13 cellular contexts compared by ENCODE assay signal in genomic region chr7:45036801-45037200, GRCh38. TPM values are rescaled to one million over a fixed set of nuclear protein-coding genes. Genes with fewer than 3 reads are reported as not detected.
DNase-seq lines count a peak whose midpoint lies in the region; ATAC-seq and TF ChIP-seq lines count a peak whose summit lies in the region.
"Had no signal": no experiment of that assay in that cellular context is flagged by ENCODE, and none has a peak within 500 bp of the region (broad histone marks: within the 10 kb centered on the region; RNA-seq: fewer than 3 reads in every experiment).

No MANE protein-coding gene starts in this region.

- H3K36me3 Mint-ChIP-seq in activated T-cell treated with anti-CD3 and anti-CD28 coated beads, Interleukin-2, amount 50 U/mL, for 24 hours (ENCODE audit: low read depth) = peaks cover 59% of the 10 kb centered on the region
- peaks cover 8% of the 10 kb centered on the region for H3K36me3 Mint-ChIP-seq in T-helper 17 cell (ENCODE audit: low read depth)
- peaks cover 15% of the 10 kb centered on the region for H3K36me3 Mint-ChIP-seq in chondrocyte (ENCODE audit: low read depth)
- H3K36me3 Mint-ChIP-seq in stimulated activated effector memory CD8-positive, alpha-beta T cell treated with anti-CD3 and anti-CD28 coated beads, Interleukin-12 subunit alpha, Interleukin-12 subunit beta, amount 100 ng/mL, for 72 hours = peaks cover 83% of the 10 kb centered on the region

- DNase-seq in activated T-cell treated with anti-CD3 and anti-CD28 coated beads, Interleukin-2, amount 50 U/mL, for 24 hours = no peak
- no peak for DNase-seq in activated T-cell treated with anti-CD3 and anti-CD28 coated beads, Interleukin-2, amount 50 U/mL, for 1 hour
- DNase-seq in T-helper 17 cell (no peak), chondrocyte (ENCODE audit: low spot score) (peak; percentile 35), OCI-M2 (lab: John Stamatoyannopoulos, UW; ENCODE audit: unreplicated experiment) (no peak), ascending aorta (ENCODE audit: low spot score in 2 of 2) (no peak), anterior cingulate cortex (lab: John Stamatoyannopoulos, UW) (no peak)
- no peak for DNase-seq in stimulated activated effector memory CD8-positive, alpha-beta T cell treated with anti-CD3 and anti-CD28 coated beads, Interleukin-12 subunit alpha, Interleukin-12 subunit beta, amount 100 ng/mL, for 72 hours (ENCODE audit: low spot score in 2 of 2)
- DNase-seq: effector CD4-positive, alpha-beta T cell; midbrain; NCI-H1105; posterior cingulate gyrus had no signal

- H3K36me3 ChIP-seq in ascending aorta = peaks cover 17 to 19% of the 10 kb centered on the region in 2 donors

- H3K27ac ChIP-seq in ascending aorta = no peak overlapping the region

- TF ChIP-seq CTCF in chondrocyte (IDR thresholded peaks at IDR 0.05) = no peak
- TF ChIP-seq CTCF in ascending aorta (IDR thresholded peaks at IDR 0.05) = no peak

- H3K9me3 ChIP-seq in T-helper 17 cell (ENCODE audit: control insufficient read depth, low read length, poor library complexity, severe bottlenecking) (no peaks in the 10 kb centered on the region), ascending aorta (no peaks in the 10 kb centered on the region)

- no peak overlapping the region for H3K4me3 ChIP-seq in ascending aorta

- peak overlapping the region; percentile 68 for H3K4me3 Mint-ChIP-seq in activated T-cell treated with anti-CD3 and anti-CD28 coated beads, Interleukin-2, amount 50 U/mL, for 24 hours
- peak overlapping the region; percentile 95 for H3K4me3 Mint-ChIP-seq in T-helper 17 cell
- no peak overlapping the region for H3K4me3 Mint-ChIP-seq in chondrocyte (ENCODE audit: unreplicated experiment)
- peak overlapping the region; percentile 69 for H3K4me3 Mint-ChIP-seq in stimulated activated effector memory CD8-positive, alpha-beta T cell treated with anti-CD3 and anti-CD28 coated beads, Interleukin-12 subunit alpha, Interleukin-12 subunit beta, amount 100 ng/mL, for 72 hours

- H3K27ac Mint-ChIP-seq in activated T-cell treated with anti-CD3 and anti-CD28 coated beads, Interleukin-2, amount 50 U/mL, for 24 hours = peak overlapping the region; percentile 86
- H3K27ac Mint-ChIP-seq in T-helper 17 cell (peak overlapping the region; percentile 96), chondrocyte (ENCODE audit: unreplicated experiment) (no peak overlapping the region)
- peak overlapping the region; percentile 91 for H3K27ac Mint-ChIP-seq in stimulated activated effector memory CD8-positive, alpha-beta T cell treated with anti-CD3 and anti-CD28 coated beads, Interleukin-12 subunit alpha, Interleukin-12 subunit beta, amount 100 ng/mL, for 72 hours

- no peaks in the 10 kb centered on the region for H3K9me3 Mint-ChIP-seq in activated T-cell treated with anti-CD3 and anti-CD28 coated beads, Interleukin-2, amount 50 U/mL, for 24 hours
- H3K9me3 Mint-ChIP-seq in chondrocyte (ENCODE audit: low read depth) = no peaks in the 10 kb centered on the region
- no peaks in the 10 kb centered on the region for H3K9me3 Mint-ChIP-seq in stimulated activated effector memory CD8-positive, alpha-beta T cell treated with anti-CD3 and anti-CD28 coated beads, Interleukin-12 subunit alpha, Interleukin-12 subunit beta, amount 100 ng/mL, for 72 hours

- H3K4me1 ChIP-seq in ascending aorta = peaks cover 0 to 8% of the 10 kb centered on the region in 2 donors

- peak; percentile 48 for ATAC-seq in T-helper 17 cell
- ATAC-seq in stimulated activated effector memory CD8-positive, alpha-beta T cell treated with anti-CD3 and anti-CD28 coated beads, Interleukin-12 subunit alpha, Interleukin-12 subunit beta, amount 100 ng/mL, for 72 hours = peak; percentile 64

- no peaks in the 10 kb centered on the region for H3K27me3 Mint-ChIP-seq in activated T-cell treated with anti-CD3 and anti-CD28 coated beads, Interleukin-2, amount 50 U/mL, for 24 hours
- H3K27me3 Mint-ChIP-seq in T-helper 17 cell (no peaks in the 10 kb centered on the region), chondrocyte (ENCODE audit: low read depth) (no peaks in the 10 kb centered on the region)

- intact Hi-C loops in ascending aorta (cut with DNase I) = no loop called here

- H3K27me3 ChIP-seq in ascending aorta = no peaks in the 10 kb centered on the region

- peaks cover 81% of the 10 kb centered on the region for H3K4me1 Mint-ChIP-seq in activated T-cell treated with anti-CD3 and anti-CD28 coated beads, Interleukin-2, amount 50 U/mL, for 24 hours (ENCODE audit: low read depth)
- peaks cover 57% of the 10 kb centered on the region for H3K4me1 Mint-ChIP-seq in T-helper 17 cell
- H3K4me1 Mint-ChIP-seq in chondrocyte (ENCODE audit: low read depth) = peaks cover 17% of the 10 kb centered on the region
- peaks cover 82% of the 10 kb centered on the region for H3K4me1 Mint-ChIP-seq in stimulated activated effector memory CD8-positive, alpha-beta T cell treated with anti-CD3 and anti-CD28 coated beads, Interleukin-12 subunit alpha, Interleukin-12 subunit beta, amount 100 ng/mL, for 72 hours

RNA-seq across cellular contexts. Expression of gene CCM2, which starts 36.8 kb away (rescaled TPM):
- total RNA-seq in T-helper 17 cell (10 to 100 TPM; 77.4 to 83.0 TPM), chondrocyte (43.7 to 53.7 TPM (median 47.8 TPM) in 3 replicates), ascending aorta (61.5 TPM)

RNA-seq across cellular contexts. Expression of gene NACAD, which starts 52.0 kb away (rescaled TPM):
- under 1 TPM; 0.15 to 0.47 TPM for total RNA-seq in T-helper 17 cell
- total RNA-seq in chondrocyte = 12.4 to 21.9 TPM (median 19.0 TPM) in 3 replicates
- 7.1 TPM for total RNA-seq in ascending aorta
- total RNA-seq: OCI-LY7 had no signal

RNA-seq across cellular contexts. Expression of gene MYO1G, which starts 58.0 kb away (rescaled TPM):
- total RNA-seq in T-helper 17 cell (100 to 1,000 TPM; 245 to 291 TPM), chondrocyte (0.05 to 0.36 TPM in 2 of 3 replicates, not detected in the other), ascending aorta (5.9 TPM)

Comparison
In these comparisons a context has a peak if more than half of its experiments do, and no peak if none do; other contexts are left out.
1. RNA of gene MYO1G, which starts 58.0 kb away (total RNA-seq): 245 to 291 TPM in T-helper 17 cell; 5.9 TPM in ascending aorta (single experiment) and 0.05 to 0.36 TPM in chondrocyte; every median in the first group is over 10 times any median in the second.